34 cellular contexts compared by ENCODE assay signal in the genomic region with DNA sequence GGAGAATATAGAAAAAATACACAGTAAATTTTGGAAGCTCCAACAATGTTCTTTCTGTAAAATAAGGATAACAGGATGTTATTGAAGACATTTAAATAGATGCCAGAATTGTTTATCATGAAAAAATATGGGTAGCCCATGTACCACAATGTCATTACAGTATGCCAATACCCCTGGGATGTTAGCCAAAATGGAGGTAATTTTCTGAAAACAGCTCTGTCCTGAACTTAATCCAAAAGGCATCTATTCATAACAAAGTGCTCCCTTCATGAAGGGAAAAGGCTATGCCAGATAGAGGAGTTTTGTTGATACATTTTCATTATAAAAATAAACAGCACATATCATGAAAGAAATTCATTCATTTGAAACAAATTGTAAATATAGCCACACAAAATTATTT.
"Had no signal": no experiment of that assay in that cellular context is flagged by ENCODE, and none has a peak within 500 bp of the region (broad histone marks: within the 10 kb centered on the region; RNA-seq: fewer than 3 reads in every experiment).

No MANE protein-coding gene starts in this region.

- DNase-seq: activated CD4-positive, alpha-beta memory T cell treated with anti-CD3 and anti-CD28 coated beads for 36 hours; activated CD4-positive, alpha-beta T cell treated with anti-CD3 and anti-CD28 coated beads for 36 hours; activated CD4-positive, alpha-beta T cell treated with anti-CD3 and anti-CD28 coated beads, Interleukin-2, amount 10 ng/mL, durations not matched to agents 24 days and 14 days; activated CD4-positive, CD25-positive, alpha-beta regulatory T cell; activated CD4-positive, CD25-positive, alpha-beta regulatory T cell treated with anti-CD3 and anti-CD28 coated beads, Interleukin-2, amount 50 U/mL, for 72 hours; activated CD8-positive, alpha-beta memory T cell treated with anti-CD3 and anti-CD28 coated beads, Interleukin-2, amount 10 ng/mL, durations not matched to agents 7 days and 5 days; activated CD8-positive, alpha-beta memory T cell treated with anti-CD3 and anti-CD28 coated beads, Interleukin-2, amount 50 U/mL, for 4 hours; activated CD8-positive, alpha-beta T cell treated with anti-CD3 and anti-CD28 coated beads, Interleukin-2, amount 10 ng/mL, durations not matched to agents 7 days and 5 days; activated effector memory CD4-positive, alpha-beta T cell treated with anti-CD3 and anti-CD28 coated beads, Interleukin-2, amount 50 U/mL, for 16 hours; activated naive CD4-positive, alpha-beta T cell treated with anti-CD3 and anti-CD28 coated beads for 36 hours; activated naive CD8-positive, alpha-beta T cell treated with anti-CD3 and anti-CD28 coated beads for 36 hours; activated naive CD8-positive, alpha-beta T cell treated with anti-CD3 and anti-CD28 coated beads, Interleukin-2, amount 50 U/mL, for 24 hours; activated T-cell treated with anti-CD3 and anti-CD28 coated beads, Interleukin-2, amount 50 U/mL, for 1 hour; activated T-cell treated with anti-CD3 and anti-CD28 coated beads, Interleukin-2, amount 50 U/mL, for 48 hours; adrenal gland; amygdala; aorta; central memory CD4-positive, alpha-beta T cell; dorsolateral prefrontal cortex; effector memory CD4-positive, alpha-beta T cell; endodermal cell; erythroblast; foreskin keratinocyte; head of caudate nucleus; T-helper 1 cell; T-helper 17 cell; T1000 had no signal

- H3K4me1 Mint-ChIP-seq: activated CD4-positive, alpha-beta T cell treated with anti-CD3 and anti-CD28 coated beads for 36 hours; activated CD4-positive, alpha-beta T cell treated with anti-CD3 and anti-CD28 coated beads, Interleukin-2, amount 10 ng/mL, durations not matched to agents 24 days and 14 days; activated CD8-positive, alpha-beta memory T cell treated with anti-CD3 and anti-CD28 coated beads, Interleukin-2, amount 10 ng/mL, durations not matched to agents 7 days and 5 days; activated naive CD4-positive, alpha-beta T cell treated with anti-CD3 and anti-CD28 coated beads, Interleukin-2, amount 50 U/mL, for 24 hours; activated naive CD8-positive, alpha-beta T cell treated with anti-CD3 and anti-CD28 coated beads for 36 hours; activated naive CD8-positive, alpha-beta T cell treated with anti-CD3 and anti-CD28 coated beads, Interleukin-2, amount 50 U/mL, for 24 hours; endodermal cell; T-helper 17 cell had no signal

- ATAC-seq: activated CD4-positive, alpha-beta T cell treated with anti-CD3 and anti-CD28 coated beads for 36 hours; activated CD8-positive, alpha-beta memory T cell treated with anti-CD3 and anti-CD28 coated beads, Interleukin-2, amount 10 ng/mL, durations not matched to agents 7 days and 5 days; activated CD8-positive, alpha-beta T cell treated with anti-CD3 and anti-CD28 coated beads, Interleukin-2, amount 10 ng/mL, durations not matched to agents 7 days and 5 days; activated naive CD8-positive, alpha-beta T cell treated with anti-CD3 and anti-CD28 coated beads, Interleukin-2, amount 50 U/mL, for 24 hours; foreskin keratinocyte; gastroesophageal sphincter; T-helper 17 cell had no signal

- H3K27me3 Mint-ChIP-seq: activated CD4-positive, alpha-beta memory T cell treated with anti-CD3 and anti-CD28 coated beads for 36 hours; activated CD4-positive, alpha-beta T cell treated with anti-CD3 and anti-CD28 coated beads for 36 hours; activated CD4-positive, alpha-beta T cell treated with anti-CD3 and anti-CD28 coated beads, Interleukin-2, amount 10 ng/mL, durations not matched to agents 24 days and 14 days; activated CD8-positive, alpha-beta memory T cell treated with anti-CD3 and anti-CD28 coated beads, Interleukin-2, amount 10 ng/mL, durations not matched to agents 7 days and 5 days; activated naive CD4-positive, alpha-beta T cell treated with anti-CD3 and anti-CD28 coated beads, Interleukin-2, amount 50 U/mL, for 24 hours; activated naive CD8-positive, alpha-beta T cell treated with anti-CD3 and anti-CD28 coated beads for 36 hours; activated naive CD8-positive, alpha-beta T cell treated with anti-CD3 and anti-CD28 coated beads, Interleukin-2, amount 50 U/mL, for 24 hours; brain; dendritic cell treated with granulocyte-macrophage colony-stimulating factor and Interleukin-4, amounts not matched to agents 40 ng/mL and 50 ng/mL, for 4 days; T-helper 17 cell had no signal

- H3K9me3 Mint-ChIP-seq: endodermal cell had no signal

- H3K36me3 Mint-ChIP-seq: activated CD4-positive, alpha-beta memory T cell treated with anti-CD3 and anti-CD28 coated beads for 36 hours; activated CD8-positive, alpha-beta memory T cell treated with anti-CD3 and anti-CD28 coated beads, Interleukin-2, amount 10 ng/mL, durations not matched to agents 7 days and 5 days; activated naive CD4-positive, alpha-beta T cell treated with anti-CD3 and anti-CD28 coated beads, Interleukin-2, amount 50 U/mL, for 24 hours; activated naive CD8-positive, alpha-beta T cell treated with anti-CD3 and anti-CD28 coated beads for 36 hours; brain had no signal

- H3K27ac Mint-ChIP-seq: activated CD4-positive, alpha-beta memory T cell treated with anti-CD3 and anti-CD28 coated beads for 36 hours; activated CD4-positive, alpha-beta T cell treated with anti-CD3 and anti-CD28 coated beads for 36 hours; activated CD4-positive, alpha-beta T cell treated with anti-CD3 and anti-CD28 coated beads, Interleukin-2, amount 10 ng/mL, durations not matched to agents 24 days and 14 days; activated CD8-positive, alpha-beta memory T cell treated with anti-CD3 and anti-CD28 coated beads, Interleukin-2, amount 10 ng/mL, durations not matched to agents 7 days and 5 days; activated CD8-positive, alpha-beta T cell treated with anti-CD3 and anti-CD28 coated beads, Interleukin-2, amount 10 ng/mL, durations not matched to agents 7 days and 5 days; activated naive CD4-positive, alpha-beta T cell treated with anti-CD3 and anti-CD28 coated beads for 36 hours; activated naive CD4-positive, alpha-beta T cell treated with anti-CD3 and anti-CD28 coated beads, Interleukin-2, amount 50 U/mL, for 24 hours; activated naive CD8-positive, alpha-beta T cell treated with anti-CD3 and anti-CD28 coated beads for 36 hours; activated naive CD8-positive, alpha-beta T cell treated with anti-CD3 and anti-CD28 coated beads, Interleukin-2, amount 50 U/mL, for 24 hours; activated T-helper 1 cell treated with anti-CD3 and anti-CD28 coated beads, Interleukin-12 subunit alpha, Interleukin-12 subunit beta, Interleukin-2, Interleukin-4 antibody, amounts not matched to agents 30 ng/mL and 10 ng/mL and 1 ng/mL, durations not matched to agents 14 hours and 24 hours and 36 hours; activated T-helper 2 cell treated with anti-CD3 and anti-CD28 coated beads, Interferon-gamma antibody, Interleukin-2, Interleukin-4, amounts not matched to agents 10 μg/mL and 5 μg/mL and 100 μg/mL, durations not matched to agents 14 hours and 24 hours and 36 hours; brain; dendritic cell treated with granulocyte-macrophage colony-stimulating factor and Interleukin-4, amounts not matched to agents 40 ng/mL and 50 ng/mL, for 4 days; endodermal cell; T-helper 17 cell; T-helper 2 cell treated with Interferon-gamma antibody and Interleukin-4, amounts not matched to agents 5 μg/mL and 100 μg/mL, for 36 hours had no signal

- H3K4me3 Mint-ChIP-seq: activated CD4-positive, alpha-beta memory T cell treated with anti-CD3 and anti-CD28 coated beads for 36 hours; activated CD4-positive, alpha-beta T cell treated with anti-CD3 and anti-CD28 coated beads for 36 hours; activated CD4-positive, alpha-beta T cell treated with anti-CD3 and anti-CD28 coated beads, Interleukin-2, amount 10 ng/mL, durations not matched to agents 24 days and 14 days; activated CD8-positive, alpha-beta memory T cell treated with anti-CD3 and anti-CD28 coated beads, Interleukin-2, amount 10 ng/mL, durations not matched to agents 7 days and 5 days; activated CD8-positive, alpha-beta T cell treated with anti-CD3 and anti-CD28 coated beads, Interleukin-2, amount 10 ng/mL, durations not matched to agents 7 days and 5 days; activated naive CD4-positive, alpha-beta T cell treated with anti-CD3 and anti-CD28 coated beads for 36 hours; activated naive CD4-positive, alpha-beta T cell treated with anti-CD3 and anti-CD28 coated beads, Interleukin-2, amount 50 U/mL, for 24 hours; activated naive CD8-positive, alpha-beta T cell treated with anti-CD3 and anti-CD28 coated beads for 36 hours; activated naive CD8-positive, alpha-beta T cell treated with anti-CD3 and anti-CD28 coated beads, Interleukin-2, amount 50 U/mL, for 24 hours; activated T-helper 1 cell treated with anti-CD3 and anti-CD28 coated beads, Interleukin-12 subunit alpha, Interleukin-12 subunit beta, Interleukin-2, Interleukin-4 antibody, amounts not matched to agents 30 ng/mL and 10 ng/mL and 1 ng/mL, durations not matched to agents 14 hours and 24 hours and 36 hours; brain; dendritic cell treated with granulocyte-macrophage colony-stimulating factor and Interleukin-4, amounts not matched to agents 40 ng/mL and 50 ng/mL, for 4 days; endodermal cell; T-helper 17 cell; T-helper 2 cell treated with Interferon-gamma antibody and Interleukin-4, amounts not matched to agents 5 μg/mL and 100 μg/mL, for 36 hours had no signal
